In genomic region chr3:194112120-194113106, GRCh38 we compare ENCODE assay signal across 10 cellular contexts.
DNase-seq lines count a peak whose midpoint lies in the region; ATAC-seq and TF ChIP-seq lines count a peak whose summit lies in the region.
"Had no signal": no experiment of that assay in that cellular context is flagged by ENCODE, and none has a peak within 500 bp of the region (broad histone marks: within the 10 kb centered on the region; RNA-seq: fewer than 3 reads in every experiment).

No MANE protein-coding gene starts in this region.

- H3K9ac ChIP-seq in mucosa of stomach (ENCODE audit: low read length), result peak overlapping the region; percentile 33
- H3K9ac ChIP-seq: KMS-11 had no signal

- peaks cover 14% of the 10 kb centered on the region for H3K4me1 ChIP-seq in mucosa of stomach (ENCODE audit: control insufficient read depth, insufficient read depth, low read length)

- in situ Hi-C loops in T47D (cut with HindIII; ENCODE audit: low pct_unique_long_range_greater_than_20kb, low sequenced_read_pairs), result no loop called here

- no peak overlapping the region for H3K4me3 ChIP-seq in mucosa of stomach (ENCODE audit: low read length)
- H3K4me3 ChIP-seq: SK-N-MC had no signal

- no peaks in the 10 kb centered on the region for H3K27me3 ChIP-seq in mucosa of stomach (ENCODE audit: control insufficient read depth, insufficient read depth, low read length)

- DNase-seq in DMS79 (lab: John Stamatoyannopoulos, UW) (peak; percentile 41), NCI-H2029 (lab: John Stamatoyannopoulos, UW) (peak; percentile 96), T47D (ENCODE audit: low read depth in 1 of 2, low spot score in 1 of 2) (peak; percentile 73 to 90), midbrain (lab: John Stamatoyannopoulos, UW) (no peak), HEK293T (ENCODE audit: extremely low spot score) (no peak)
- no peak for DNase-seq in activated CD4-positive, alpha-beta T cell treated with anti-CD3 and anti-CD28 coated beads, Interleukin-2, amount 50 U/mL, for 1 hour

- CTCF ChIA-PET in HEK293T (lab: Yijun Ruan, JAX), result no interaction called here

- no peaks in the 10 kb centered on the region for H3K9me3 ChIP-seq in mucosa of stomach (ENCODE audit: control insufficient read depth, low read length)

- POLR2A ChIA-PET in HEK293T (lab: Yijun Ruan, JAX), result no interaction called here

- H3K36me3 ChIP-seq in mucosa of stomach (ENCODE audit: control insufficient read depth, insufficient read depth, low read length), result no peaks in the 10 kb centered on the region

- ATAC-seq in GM19452 (IDR thresholded peaks at IDR 0.05; ENCODE audit: unreplicated experiment), result no peak

TF ChIP-seq in HEK293T, 16 proteins besides CTCF, POLR2A, EP300 and RAD21:
- no peak for TF ChIP-seq BHLHE40 (IDR thresholded peaks at IDR 0.05; ENCODE audit: borderline replicate concordance)
- no peak for TF ChIP-seq TARDBP (IDR thresholded peaks at IDR 0.05)
- TF ChIP-seq SUZ12 (IDR thresholded peaks at IDR 0.05), result no peak
- no peak for TF ChIP-seq ELF4 (IDR thresholded peaks at IDR 0.05)
- TF ChIP-seq FOXM1 (IDR thresholded peaks at IDR 0.05; ENCODE audit: borderline replicate concordance), result no peak
- TF ChIP-seq PKNOX1 (IDR thresholded peaks at IDR 0.05), result no peak
- TF ChIP-seq L3MBTL2 (conservative IDR thresholded peaks at IDR 0.05), result no peak
- no peak for TF ChIP-seq SP1 (IDR thresholded peaks at IDR 0.05)
- no peak for TF ChIP-seq FOXK2 (IDR thresholded peaks at IDR 0.05)
- no peak for TF ChIP-seq ARNT (IDR thresholded peaks at IDR 0.05)
- TF ChIP-seq ZNF384 (IDR thresholded peaks at IDR 0.05), result no peak
- TF ChIP-seq CTBP1 (IDR thresholded peaks at IDR 0.05; ENCODE audit: borderline replicate concordance), result no peak
- no peak for TF ChIP-seq FOXA1 (IDR thresholded peaks at IDR 0.05)
- TF ChIP-seq HDGF (IDR thresholded peaks at IDR 0.05; ENCODE audit: borderline replicate concordance), result no peak
- no peak for TF ChIP-seq LEF1 (IDR thresholded peaks at IDR 0.05; ENCODE audit: borderline replicate concordance)
- no peak for TF ChIP-seq NFRKB (IDR thresholded peaks at IDR 0.05)

Comparison
In these comparisons a context has a peak if more than half of its experiments do, and no peak if none do; other contexts are left out.
1. DNase-seq: peak in DMS79 (single experiment), NCI-H2029 (single experiment) and T47D (2 of 2); none in midbrain (single experiment), HEK293T (single experiment) and activated CD4-positive, alpha-beta T cell treated with anti-CD3 and anti-CD28 coated beads, Interleukin-2, amount 50 U/mL, for 1 hour (single experiment).